1 cellular context compared by ENCODE assay signal in the genomic region with DNA sequence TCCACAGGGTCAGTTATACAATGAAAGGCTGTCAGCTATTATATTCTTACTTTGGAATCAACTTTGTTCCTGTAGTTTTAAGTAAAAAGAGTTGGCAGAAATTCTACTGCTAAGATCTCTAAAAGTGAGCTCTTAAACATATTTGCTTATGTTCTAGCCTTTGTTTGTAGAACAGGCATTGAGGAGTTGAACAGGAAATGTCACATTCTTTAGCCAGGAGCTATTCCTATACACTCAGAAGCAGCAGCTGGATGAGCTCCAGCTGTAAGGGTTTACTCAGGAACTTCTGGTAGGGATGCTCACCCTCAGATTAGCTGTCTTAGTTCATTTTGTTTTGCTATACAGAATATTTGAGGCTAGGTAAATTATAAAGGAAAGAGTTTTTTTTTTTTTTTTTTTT.
TF ChIP-seq lines count a peak whose summit lies in the region.

No MANE protein-coding gene starts in this region.

TF ChIP-seq in SK-N-SH, 30 proteins besides CTCF, POLR2A, EP300 and RAD21 (continued from another document):
- TF ChIP-seq POLR2AphosphoS5 (IDR thresholded peaks at IDR 0.05; ENCODE audit: low read depth, low read length) = no peak
- TF ChIP-seq JUND (IDR thresholded peaks at IDR 0.05) = no peak
- TF ChIP-seq FOXJ3 (CRISPR knock-in tag; IDR thresholded peaks at IDR 0.05) = no peak
- TF ChIP-seq GATA2 (CRISPR knock-in tag; IDR thresholded peaks at IDR 0.05) = no peak
- no peak for TF ChIP-seq CHD2 (IDR thresholded peaks at IDR 0.05; ENCODE audit: low read length, partially characterized antibody)
- no peak for TF ChIP-seq EZH2phosphoT487 (IDR thresholded peaks at IDR 0.05; ENCODE audit: borderline replicate concordance, low read depth)
- TF ChIP-seq RCOR1 (IDR thresholded peaks at IDR 0.05; ENCODE audit: low read length) = no peak
- no peak for TF ChIP-seq MEF2A (IDR thresholded peaks at IDR 0.05; ENCODE audit: borderline replicate concordance, low read depth)
- TF ChIP-seq FOXM1 (IDR thresholded peaks at IDR 0.05; ENCODE audit: low read depth) = no peak
- TF ChIP-seq SIN3A (IDR thresholded peaks at IDR 0.05; ENCODE audit: borderline replicate concordance, low read depth, low read length) = no peak
- no peak for TF ChIP-seq NFIC (IDR thresholded peaks at IDR 0.05; ENCODE audit: borderline replicate concordance)
- no peak for TF ChIP-seq MAX (IDR thresholded peaks at IDR 0.05; ENCODE audit: low read depth)
- no peak for TF ChIP-seq FOSL2 (IDR thresholded peaks at IDR 0.05; ENCODE audit: borderline replicate concordance, low read depth)
- TF ChIP-seq TCF12 (IDR thresholded peaks at IDR 0.05) = no peak
- no peak for TF ChIP-seq NRF1 (IDR thresholded peaks at IDR 0.05; ENCODE audit: low read depth, low read length)
